Comparison of ENCODE assay signal across 1 cellular context in genomic region chrX:48937065-48937907, GRCh38.
TF ChIP-seq lines count a peak whose summit lies in the region.

No MANE protein-coding gene starts in this region.

TF ChIP-seq in K562, 482 proteins besides CTCF, POLR2A, EP300 and RAD21 (continued from another document and continues in another):
- TF ChIP-seq ZNF282 (CRISPR knock-in tag; IDR thresholded peaks at IDR 0.05), result no peak
- no peak for TF ChIP-seq ZNF12 (CRISPR knock-in tag; IDR thresholded peaks at IDR 0.05)
- TF ChIP-seq TFAP4 (CRISPR knock-in tag; IDR thresholded peaks at IDR 0.05; ENCODE audit: borderline replicate concordance), result peak; percentile 91
- TF ChIP-seq NR0B1 (IDR thresholded peaks at IDR 0.05; ENCODE audit: partially characterized antibody), result no peak
- TF ChIP-seq RB1 (IDR thresholded peaks at IDR 0.05; ENCODE audit: low read depth), result no peak
- no peak for TF ChIP-seq BRD4 (IDR thresholded peaks at IDR 0.05)
- TF ChIP-seq MAFF (IDR thresholded peaks at IDR 0.05; ENCODE audit: low read length), result no peak
- TF ChIP-seq MAFK (IDR thresholded peaks at IDR 0.05; ENCODE audit: low read length), result no peak
- no peak for TF ChIP-seq ZFP36 (IDR thresholded peaks at IDR 0.05; ENCODE audit: low read depth, low read length, partially characterized antibody)
- TF ChIP-seq BCL6 (CRISPR knock-in tag; IDR thresholded peaks at IDR 0.05), result no peak
- TF ChIP-seq ZNF589 (CRISPR knock-in tag; IDR thresholded peaks at IDR 0.05; ENCODE audit: low read depth), result peak; percentile 85; the same call in 1 of the 2 replicates
- TF ChIP-seq RREB1 (CRISPR knock-in tag; IDR thresholded peaks at IDR 0.05), result no peak
- no peak for TF ChIP-seq ZNF511 (CRISPR knock-in tag; IDR thresholded peaks at IDR 0.05)
- no peak for TF ChIP-seq MCM5 (IDR thresholded peaks at IDR 0.05; ENCODE audit: low read depth)
- peak; percentile 98 for TF ChIP-seq FOXK1 (CRISPR knock-in tag; IDR thresholded peaks at IDR 0.05; ENCODE audit: borderline replicate concordance)
- TF ChIP-seq LARP7 (IDR thresholded peaks at IDR 0.05), result no peak
- TF ChIP-seq HNRNPLL (IDR thresholded peaks at IDR 0.05; ENCODE audit: low read depth, low read length, poor library complexity, severe bottlenecking), result no peak
- peak; percentile 52 for TF ChIP-seq SMARCA4 (IDR thresholded peaks at IDR 0.05)
- TF ChIP-seq TBP (optimal IDR thresholded peaks at IDR 0.05; ENCODE audit: low read depth, low read length), result peak; percentile 44
- TF ChIP-seq HEY1 (CRISPR knock-in tag; IDR thresholded peaks at IDR 0.05; ENCODE audit: borderline replicate concordance), result 0 out of 2 replicates have a peak, but pooled peaks have one; percentile 14
- TF ChIP-seq ZNF24 (IDR thresholded peaks at IDR 0.05), result no peak
- no peak for TF ChIP-seq UBTF (IDR thresholded peaks at IDR 0.05; ENCODE audit: borderline replicate concordance in 1 of 2, low read depth in 2 of 2, low read length in 2 of 2)
- TF ChIP-seq RFX7 (CRISPR knock-in tag; IDR thresholded peaks at IDR 0.05), result no peak
- no peak for TF ChIP-seq DNMT1 (IDR thresholded peaks at IDR 0.05)
- no peak for TF ChIP-seq NELFE (IDR thresholded peaks at IDR 0.05; ENCODE audit: insufficient read depth, insufficient read length)
- TF ChIP-seq MYC (IDR thresholded peaks at IDR 0.05; ENCODE audit: low read depth, low read length), result peak; percentile 78; the same call in 1 of the 2 replicates
- TF ChIP-seq MYC (CRISPR knock-in tag; IDR thresholded peaks at IDR 0.05; ENCODE audit: borderline replicate concordance, low read depth), result 0 out of 2 replicates have a peak, but pooled peaks have one; percentile 43
- no peak for TF ChIP-seq SAFB2 (IDR thresholded peaks at IDR 0.05; ENCODE audit: borderline replicate concordance, low read depth, low read length, severe bottlenecking)
- no peak for TF ChIP-seq MTA1 (IDR thresholded peaks at IDR 0.05; ENCODE audit: borderline replicate concordance)
- TF ChIP-seq PML (IDR thresholded peaks at IDR 0.05; ENCODE audit: low read length), result no peak
- TF ChIP-seq TGIF2 (CRISPR knock-in tag; IDR thresholded peaks at IDR 0.05), result no peak
- peak; percentile 30 for TF ChIP-seq CTCFL (IDR thresholded peaks at IDR 0.05; ENCODE audit: borderline replicate concordance, insufficient read depth, low read depth, low read length, poor library complexity, severe bottlenecking)
- no peak for TF ChIP-seq ZNF707 (CRISPR knock-in tag; conservative IDR thresholded peaks at IDR 0.05)
- no peak for TF ChIP-seq RBFOX2 (IDR thresholded peaks at IDR 0.05; ENCODE audit: low read depth, low read length)
- no peak for TF ChIP-seq MTF1 (CRISPR knock-in tag; IDR thresholded peaks at IDR 0.05; ENCODE audit: borderline replicate concordance)
- TF ChIP-seq CC2D1A (IDR thresholded peaks at IDR 0.05), result no peak
- TF ChIP-seq POLR2G (IDR thresholded peaks at IDR 0.05; ENCODE audit: low read depth, low read length), result no peak
- TF ChIP-seq ATF7 (IDR thresholded peaks at IDR 0.05), result peak; percentile 54
- TF ChIP-seq ZNF318 (IDR thresholded peaks at IDR 0.05; ENCODE audit: borderline replicate concordance in 1 of 2, low read depth in 1 of 2), result peak in 1 of 2 experiments; percentile 53; a peak in 1 of 4 replicates
- TF ChIP-seq POLR2H (tag; IDR thresholded peaks at IDR 0.05; ENCODE audit: low read depth), result peak; percentile 37; the same call in 1 of the 2 replicates
- TF ChIP-seq ELF2 (CRISPR knock-in tag; IDR thresholded peaks at IDR 0.05), result no peak
